Comparison of ENCODE assay signal across 22 cellular contexts in the genomic region with DNA sequence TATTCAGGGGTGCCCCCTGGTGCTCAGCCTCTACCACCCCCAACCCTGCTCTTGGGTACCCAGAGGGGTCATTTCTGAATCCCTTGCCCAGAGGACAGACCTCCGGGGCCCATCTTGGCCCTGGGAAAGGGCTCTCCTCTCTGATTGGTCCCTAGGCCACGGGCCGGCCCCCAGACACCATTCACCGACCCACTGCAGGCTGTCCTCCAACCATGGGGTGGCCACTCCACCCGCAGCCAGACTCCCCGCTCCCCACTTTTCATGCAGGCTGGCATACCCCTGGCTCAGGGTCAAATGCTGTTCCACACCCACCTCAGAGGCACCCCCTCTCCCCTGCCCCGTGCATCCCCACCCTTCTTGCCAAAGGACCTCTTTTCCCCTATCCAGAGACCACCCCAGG. TPM values are rescaled to one million over a fixed set of nuclear protein-coding genes. Genes with fewer than 3 reads are reported as not detected.
DNase-seq lines count a peak whose midpoint lies in the region; ATAC-seq, FAIRE-seq and TF ChIP-seq lines count a peak whose summit lies in the region.
"Had no signal": no experiment of that assay in that cellular context is flagged by ENCODE, and none has a peak within 500 bp of the region (broad histone marks: within the 10 kb centered on the region; RNA-seq: fewer than 3 reads in every experiment).

No MANE protein-coding gene starts in this region.

- H3K4me1 ChIP-seq in GM23248 (ENCODE audit: insufficient read depth): no peaks in the 10 kb centered on the region
- H3K4me1 ChIP-seq in K562 (replicated peaks in 1 of 2; ENCODE audit: control insufficient read depth in 2 of 2, insufficient read depth in 2 of 2, low read length in 2 of 2): peaks cover 0 to 28% of the 10 kb centered on the region in 2 experiments; a peak in 2 of 5 replicates
- peaks cover 0 to 8% of the 10 kb centered on the region in 2 donors for H3K4me1 ChIP-seq in gastrocnemius medialis
- H3K4me1 ChIP-seq in small intestine (ENCODE audit: control insufficient read depth in 2 of 2, insufficient read depth in 1 of 2, low read depth in 1 of 2, low read length in 1 of 2): no peaks in the 10 kb centered on the region
- H3K4me1 ChIP-seq: SJSA1 had no signal

- H3K9me3 ChIP-seq in GM23248 (ENCODE audit: low read depth): no peaks in the 10 kb centered on the region
- H3K9me3 ChIP-seq in K562 (replicated peaks; ENCODE audit: control insufficient read depth, insufficient read depth, low read depth, low read length): peaks cover 7% of the 10 kb centered on the region
- no peaks in the 10 kb centered on the region for H3K9me3 ChIP-seq in gastrocnemius medialis
- H3K9me3 ChIP-seq in small intestine (ENCODE audit: control insufficient read depth, low read depth): no peaks in the 10 kb centered on the region
- H3K9me3 ChIP-seq: lower lobe of right lung, SJSA1, thyroid gland had no signal

- CTCF ChIA-PET in K562 (lab: Yijun Ruan, JAX; ENCODE audit: low intra/inter-chr PET ratio): no interaction called here

- in situ Hi-C loops in GM23248 (cut with MboI): no loop called here
- in situ Hi-C loops in K562 (cut with MboI): no loop called here
- in situ Hi-C loops in gastrocnemius medialis (cut with MboI; ENCODE audit: low sequenced_read_pairs in 4 of 4): no loop called here

- H3K27me3 ChIP-seq in GM23248 (replicated peaks; ENCODE audit: insufficient read depth): no peaks in the 10 kb centered on the region
- H3K27me3 ChIP-seq in K562 (ENCODE audit: control insufficient read depth in 2 of 2, insufficient read depth in 2 of 2, low read length in 2 of 2): no peaks in the 10 kb centered on the region
- no peaks in the 10 kb centered on the region for H3K27me3 ChIP-seq in gastrocnemius medialis
- no peaks in the 10 kb centered on the region for H3K27me3 ChIP-seq in small intestine (ENCODE audit: control insufficient read depth in 2 of 2, insufficient read depth in 2 of 2, low read length in 2 of 2)
- H3K27me3 ChIP-seq: SJSA1, thyroid gland had no signal

- H3K27ac ChIP-seq in GM23248: no peak overlapping the region
- no peak overlapping the region for H3K27ac ChIP-seq in K562 (ENCODE audit: extremely low read depth, low read depth, low read length)
- peak overlapping the region in 3 of 4 donors; percentile 25 to 82 (median 59) for H3K27ac ChIP-seq in gastrocnemius medialis
- no peak overlapping the region for H3K27ac ChIP-seq in small intestine (ENCODE audit: low read depth in 1 of 2, low read length in 1 of 2)
- H3K27ac ChIP-seq: lower lobe of right lung, SJSA1, thyroid gland had no signal

- H3K36me3 ChIP-seq in GM23248 (ENCODE audit: low read depth) (peaks cover 9% of the 10 kb centered on the region; the same call in 1 of the 2 replicates), K562 (ENCODE audit: control insufficient read depth, insufficient read depth, low read length) (peaks cover 25% of the 10 kb centered on the region; the same call in 1 of the 3 replicates), gastrocnemius medialis (peaks cover 0 to 32% of the 10 kb centered on the region in 2 donors), small intestine (ENCODE audit: control insufficient read depth in 2 of 2, insufficient read depth in 2 of 2, low read length in 2 of 2) (peaks cover 0 to 8% of the 10 kb centered on the region in 2 donors)

- BruUV-seq in K562 (replicated peaks; lab: Mats Ljungman, UMichigan): no TSS peak

- TF ChIP-seq POLR2A in K562 (conservative IDR thresholded peaks at IDR 0.05) (0 out of 2 replicates have a peak, but pooled peaks have one; percentile 33), gastrocnemius medialis (IDR thresholded peaks at IDR 0.05) (no peak)

- TF ChIP-seq EP300 in K562 (IDR thresholded peaks at IDR 0.05; ENCODE audit: low read length): no peak

- intact Hi-C loops in K562 (cut with micrococcal nuclease) (no loop called here), gastrocnemius medialis (cut with DNase I; ENCODE audit: low total_unique reads) (no loop called here)

- peak; percentile 52 for ATAC-seq in K562
- no peak for ATAC-seq in gastrocnemius medialis
- no peak for ATAC-seq in GM21360 (IDR thresholded peaks at IDR 0.05; ENCODE audit: unreplicated experiment)
- ATAC-seq: lower lobe of right lung had no signal

- H3K79me2 ChIP-seq in GM23248 (ENCODE audit: insufficient read depth) (peaks cover 14% of the 10 kb centered on the region), K562 (ENCODE audit: control insufficient read depth, insufficient read depth, low read length) (no peaks in the 10 kb centered on the region)

- H3K4me3 ChIP-seq in GM23248 (no peak overlapping the region), K562 (no peak overlapping the region), gastrocnemius medialis (no peak overlapping the region), small intestine (ENCODE audit: low read depth in 1 of 2, low read length in 2 of 2) (no peak overlapping the region)
- H3K4me3 ChIP-seq: lower lobe of right lung, SJSA1, thyroid gland had no signal

- FAIRE-seq in K562 (lab: Jason Lieb, UNC) (no peak), small intestine (lab: Jason Lieb, UNC) (no peak)
- FAIRE-seq: bronchial epithelial cell had no signal

- DNase-seq in GM23248: no peak
- peak in 1 of 4 experiments; percentile 47 for DNase-seq in K562 (ENCODE audit: extremely low read depth in 1 of 4, low spot score in 3 of 4)
- DNase-seq in iPS-NIHi7 (ENCODE audit: extremely low spot score): peak; percentile 43
- DNase-seq in gastrocnemius medialis: no peak
- DNase-seq in small intestine: no peak
- DNase-seq in NCI-H345 treated with DMSO at 0.1 percent for 48 hours (lab: John Stamatoyannopoulos, UW; ENCODE audit: unreplicated experiment): no peak
- DNase-seq in cerebellum (ENCODE audit: low spot score): no peak
- DNase-seq: activated CD8-positive, alpha-beta memory T cell treated with anti-CD3 and anti-CD28 coated beads for 24 hours; activated T-cell treated with anti-CD3 and anti-CD28 coated beads, Interleukin-2, amount 50 U/mL, for 72 hours; immature natural killer cell; Karpas-422; lower lobe of right lung; naive B cell; NCI-H1092 treated with DMSO at 0.1 percent for 48 hours; NCI-H2107; NCI-H69; OCI-M1; posterior cingulate gyrus; thyroid gland had no signal

- POLR2A ChIA-PET in K562 (lab: Yijun Ruan, JAX): no interaction called here

- 77 to 86% methylated on average over 5 to 7 of the region's 7 CpGs for WGBS in GM23248 (ENCODE audit: low coverage in 1 of 2, low lambda C conversion rate in 2 of 2, missing lambda C conversion rate in 2 of 2), 2 experiments
- WGBS in K562 (ENCODE audit: insufficient coverage, low coverage, missing lambda C conversion rate): 80% methylated on average over 2 of the region's 7 CpGs
- 79 to 88% (median 84%) methylated on average over 7 of the region's 7 CpGs for WGBS in small intestine, 3 donors

- no peaks in the 10 kb centered on the region for H3K9me1 ChIP-seq in K562 (ENCODE audit: control insufficient read depth, insufficient read depth, low read length)

- H3K9me2 ChIP-seq in GM23248 (ENCODE audit: insufficient read depth): no peaks in the 10 kb centered on the region

- no peak for TF ChIP-seq RAD21 in K562 (CRISPR knock-in tag; conservative IDR thresholded peaks at IDR 0.05 in 1 of 2, IDR thresholded peaks at IDR 0.05 in 1 of 2)

- no peak overlapping the region for H3K4me2 ChIP-seq in GM23248 (ENCODE audit: unreplicated experiment)
- H3K4me2 ChIP-seq in K562 (ENCODE audit: insufficient read depth, low read length): no peak overlapping the region

- H2AFZ ChIP-seq in GM23248: no peak overlapping the region
- no peak overlapping the region for H2AFZ ChIP-seq in K562 (ENCODE audit: low read depth, low read length)

- 0 out of 2 replicates have a peak, but pooled peaks cover 8% of the 10 kb centered on the region for H3F3A ChIP-seq in GM23248 (ENCODE audit: insufficient read depth)

- H3K9ac ChIP-seq in GM23248 (0 out of 2 replicates have a peak overlapping the region, but pooled peaks have one; percentile 10), K562 (ENCODE audit: insufficient read depth in 1 of 2, low read depth in 2 of 2, low read length in 2 of 2) (no peak overlapping the region)

- no peak for TF ChIP-seq CTCF in K562 (IDR thresholded peaks at IDR 0.05 in 2 of 3, conservative IDR thresholded peaks at IDR 0.05 in 1 of 3; ENCODE audit: insufficient read depth in 2 of 3, low read depth in 1 of 3, low read length in 3 of 3)
- no peak for TF ChIP-seq CTCF in gastrocnemius medialis (IDR thresholded peaks at IDR 0.05 in 4 of 5, conservative IDR thresholded peaks at IDR 0.05 in 1 of 5)

- H4K20me1 ChIP-seq in GM23248 (ENCODE audit: insufficient read depth) (no peaks in the 10 kb centered on the region), K562 (replicated peaks; ENCODE audit: control insufficient read depth, insufficient read depth, low read length) (no peaks in the 10 kb centered on the region)

RNA-seq across cellular contexts. Expression of a gene that starts 14.8 kb away (rescaled TPM):
- not detected in 2 replicates for total RNA-seq in GM23248 (2014; rRNA removed; shearing (Covaris generic))
- polyA plus RNA-seq in GM23248 (2016; fragmentation: Nextera tagmentation; extraction: Ambion mirVana): not detected in 2 replicates
- 2.1 and 3.1 TPM in 2 replicates for total RNA-seq in K562 (2011; cell fraction: chromatin; rRNA removed; ENCODE audit: low replicate concordance)
- total RNA-seq in K562 (2011; cell fraction: nucleolus; rRNA removed): 3.2 and 3.8 TPM in 2 replicates
- 3.5 and 8.2 TPM in 2 replicates for total RNA-seq in K562 (2011; cell fraction: nucleoplasm; rRNA removed)
- total RNA-seq in K562 (2014; rRNA removed): 0.45 and 1.2 TPM in 2 replicates
- total RNA-seq in K562 (2014; rRNA removed; fragmentation: Illumina TruSeq; extraction: Trizol): 0.73 and 1.1 TPM in 2 replicates
- total RNA-seq in K562 (2015; rRNA removed; fragmentation: Illumina TruSeq; extraction: Trizol): not detected in 2 replicates
- total RNA-seq in K562 (2021): 1.1 and 1.4 TPM in 2 replicates
- 12.3 and 12.9 TPM in 2 replicates for polyA plus RNA-seq in K562 (2011; rRNA removed)
- polyA plus RNA-seq in K562 (2011; cell fraction: cytosol; rRNA removed): 9.2 and 18.1 TPM in 2 replicates
- 3.3 and 7.5 TPM in 2 replicates for polyA plus RNA-seq in K562 (2011; cell fraction: nucleus; rRNA removed)
- polyA plus RNA-seq in K562 (2012): 2.3 and 5.3 TPM in 2 replicates
- polyA plus RNA-seq in K562 (2014; fragmentation: Illumina TruSeq; extraction: Trizol): 2.9 and 3.0 TPM in 2 replicates
- 1 to 10 TPM in 1 of 2 experiments, under 1 TPM in 1; 0.86 to 1.8 TPM for polyA plus RNA-seq in K562 (2014; fragmentation: Nextera tagmentation; extraction: Ambion mirVana)
- polyA plus RNA-seq in K562 (2014; rRNA removed): 0.77 and 1.6 TPM in 2 replicates
- polyA minus RNA-seq in K562 (2011; rRNA and poly(A)+ RNA removed): 3.8 and 4.3 TPM in 2 replicates
- 2.2 and 5.2 TPM in 2 replicates for polyA minus RNA-seq in K562 (2011; cell fraction: cytosol; rRNA and poly(A)+ RNA removed)
- polyA minus RNA-seq in K562 (2011; cell fraction: nucleus; rRNA and poly(A)+ RNA removed): 1.7 TPM in 1 of 2 replicates, not detected in the other
- not detected for total RNA-seq in gastrocnemius medialis
- polyA plus RNA-seq in small intestine: 1,000 to 10,000 TPM in 2 of 3 donors, 100 to 1,000 TPM in 1; 270 to 1,947 (median 1,892) TPM
- total RNA-seq in cerebellum: 0.27 TPM
- total RNA-seq: bronchial epithelial cell, lower lobe of right lung, SJSA1, thyroid gland had no signal

RNA-seq across cellular contexts. Expression of a gene that starts 17.7 kb away (rescaled TPM):
- not detected in 2 replicates for total RNA-seq in GM23248 (2014; rRNA removed; shearing (Covaris generic))
- polyA plus RNA-seq in GM23248 (2016; fragmentation: Nextera tagmentation; extraction: Ambion mirVana) (not detected in 2 replicates), K562 (2011; rRNA removed) (not detected in 2 replicates), K562 (2014; fragmentation: Illumina TruSeq; extraction: Trizol) (not detected in 2 replicates), K562 (2014; fragmentation: Nextera tagmentation; extraction: Ambion mirVana) (not detected), K562 (2014; rRNA removed) (not detected in 2 replicates), small intestine (under 1 TPM in 1 of 3 donors, not detected in 2; 0.63 TPM)
- total RNA-seq in K562 (2011; cell fraction: chromatin; rRNA removed; ENCODE audit: low replicate concordance): not detected in 2 replicates
- not detected in 2 replicates for total RNA-seq in K562 (2011; cell fraction: nucleolus; rRNA removed)
- not detected in 2 replicates for total RNA-seq in K562 (2011; cell fraction: nucleoplasm; rRNA removed)
- total RNA-seq in K562 (2014; rRNA removed) (not detected in 2 replicates), K562 (2014; rRNA removed; fragmentation: Illumina TruSeq; extraction: Trizol) (not detected in 2 replicates), K562 (2015; rRNA removed; fragmentation: Illumina TruSeq; extraction: Trizol) (not detected in 2 replicates), K562 (2021) (not detected in 2 replicates), gastrocnemius medialis (not detected), cerebellum (not detected)
- not detected in 2 replicates for polyA plus RNA-seq in K562 (2011; cell fraction: cytosol; rRNA removed)
- not detected in 2 replicates for polyA plus RNA-seq in K562 (2011; cell fraction: nucleus; rRNA removed)
- polyA plus RNA-seq in K562 (2012): not detected in 2 replicates
- not detected in 2 replicates for polyA minus RNA-seq in K562 (2011; rRNA and poly(A)+ RNA removed)
- not detected in 2 replicates for polyA minus RNA-seq in K562 (2011; cell fraction: cytosol; rRNA and poly(A)+ RNA removed)
- polyA minus RNA-seq in K562 (2011; cell fraction: nucleus; rRNA and poly(A)+ RNA removed): not detected in 2 replicates
- total RNA-seq: activated T-cell treated with anti-CD3 and anti-CD28 coated beads, Interleukin-2, amount 50 U/mL, for 72 hours; bronchial epithelial cell; lower lobe of right lung; SJSA1; thyroid gland had no signal
- polyA plus RNA-seq: immature natural killer cell had no signal

RNA-seq across cellular contexts. Expression of a gene that starts 34.9 kb away (rescaled TPM):
- total RNA-seq in GM23248 (2014; rRNA removed; shearing (Covaris generic)): 17.5 and 20.4 TPM in 2 replicates
- polyA plus RNA-seq in GM23248 (2016; fragmentation: Nextera tagmentation; extraction: Ambion mirVana) (15.0 and 16.9 TPM in 2 replicates), K562 (2011; rRNA removed) (5.1 and 6.3 TPM in 2 replicates), K562 (2014; fragmentation: Illumina TruSeq; extraction: Trizol) (1.2 and 8.2 TPM in 2 replicates), K562 (2014; fragmentation: Nextera tagmentation; extraction: Ambion mirVana) (under 1 TPM; 0.14 to 0.15 TPM), K562 (2014; rRNA removed) (31.2 and 32.8 TPM in 2 replicates), small intestine (10 to 100 TPM in 1 of 3 donors, 1 to 10 TPM in 2; 5.4 to 18.4 (median 6.2) TPM)
- 1.7 and 7.3 TPM in 2 replicates for total RNA-seq in K562 (2011; cell fraction: chromatin; rRNA removed; ENCODE audit: low replicate concordance)
- total RNA-seq in K562 (2011; cell fraction: nucleolus; rRNA removed): 15.4 and 16.5 TPM in 2 replicates
- total RNA-seq in K562 (2011; cell fraction: nucleoplasm; rRNA removed): 6.7 and 6.9 TPM in 2 replicates
- total RNA-seq in K562 (2014; rRNA removed) (47.2 and 58.7 TPM in 2 replicates), K562 (2014; rRNA removed; fragmentation: Illumina TruSeq; extraction: Trizol) (1.1 and 1.8 TPM in 2 replicates), K562 (2015; rRNA removed; fragmentation: Illumina TruSeq; extraction: Trizol) (10.4 and 10.6 TPM in 2 replicates), K562 (2021) (21.4 and 31.0 TPM in 2 replicates), gastrocnemius medialis (10 to 100 TPM; 15.3 to 59.5 (median 42.8) TPM), cerebellum (4.8 TPM)
- polyA plus RNA-seq in K562 (2011; cell fraction: cytosol; rRNA removed): 7.6 and 28.6 TPM in 2 replicates
- 4.8 and 12.7 TPM in 2 replicates for polyA plus RNA-seq in K562 (2011; cell fraction: nucleus; rRNA removed)
- 15.9 and 28.3 TPM in 2 replicates for polyA plus RNA-seq in K562 (2012)
- polyA minus RNA-seq in K562 (2011; rRNA and poly(A)+ RNA removed): 1.1 and 2.0 TPM in 2 replicates
- 10.9 and 15.2 TPM in 2 replicates for polyA minus RNA-seq in K562 (2011; cell fraction: cytosol; rRNA and poly(A)+ RNA removed)
- polyA minus RNA-seq in K562 (2011; cell fraction: nucleus; rRNA and poly(A)+ RNA removed): 5.5 and 6.3 TPM in 2 replicates

RNA-seq across cellular contexts. Expression of a gene that starts 40.6 kb away (rescaled TPM):
- total RNA-seq in GM23248 (2014; rRNA removed; shearing (Covaris generic)): 36.5 and 61.3 TPM in 2 replicates
- polyA plus RNA-seq in GM23248 (2016; fragmentation: Nextera tagmentation; extraction: Ambion mirVana) (32.3 and 38.4 TPM in 2 replicates), K562 (2011; rRNA removed) (22.2 and 37.4 TPM in 2 replicates), K562 (2014; fragmentation: Illumina TruSeq; extraction: Trizol) (21.6 and 40.6 TPM in 2 replicates), K562 (2014; fragmentation: Nextera tagmentation; extraction: Ambion mirVana) (under 1 TPM; 0.18 to 0.28 TPM), K562 (2014; rRNA removed) (23.6 and 30.6 TPM in 2 replicates), small intestine (10 to 100 TPM; 29.5 to 33.1 (median 32.1) TPM)
- 50.6 and 186 TPM in 2 replicates for total RNA-seq in K562 (2011; cell fraction: chromatin; rRNA removed; ENCODE audit: low replicate concordance)
- total RNA-seq in K562 (2011; cell fraction: nucleolus; rRNA removed): 95.1 and 105 TPM in 2 replicates
- 50.0 and 65.9 TPM in 2 replicates for total RNA-seq in K562 (2011; cell fraction: nucleoplasm; rRNA removed)
- total RNA-seq in K562 (2014; rRNA removed) (24.1 and 42.2 TPM in 2 replicates), K562 (2014; rRNA removed; fragmentation: Illumina TruSeq; extraction: Trizol) (5.0 and 5.7 TPM in 2 replicates), K562 (2015; rRNA removed; fragmentation: Illumina TruSeq; extraction: Trizol) (18.0 and 22.3 TPM in 2 replicates), K562 (2021) (45.4 and 48.0 TPM in 2 replicates), gastrocnemius medialis (10 to 100 TPM; 15.9 to 32.0 (median 21.0) TPM), cerebellum (43.2 TPM)
- polyA plus RNA-seq in K562 (2011; cell fraction: cytosol; rRNA removed): 18.2 and 33.8 TPM in 2 replicates
- polyA plus RNA-seq in K562 (2011; cell fraction: nucleus; rRNA removed): 112 and 152 TPM in 2 replicates
- 39.8 and 40.4 TPM in 2 replicates for polyA plus RNA-seq in K562 (2012)
- 6.9 and 8.2 TPM in 2 replicates for polyA minus RNA-seq in K562 (2011; rRNA and poly(A)+ RNA removed)
- 32.1 and 44.7 TPM in 2 replicates for polyA minus RNA-seq in K562 (2011; cell fraction: cytosol; rRNA and poly(A)+ RNA removed)
- polyA minus RNA-seq in K562 (2011; cell fraction: nucleus; rRNA and poly(A)+ RNA removed): 18.8 and 33.2 TPM in 2 replicates

Comparison
In these comparisons a context has a peak if more than half of its experiments do, and no peak if none do; other contexts are left out.
1. H3K27ac ChIP-seq: peak in gastrocnemius medialis (3 of 4); none in GM23248 (single experiment), K562 (single experiment) and small intestine (0 of 2).